ENCODE assay signal across 8 cellular contexts in genomic region chr12:118034429-118035193, GRCh38. TPM values are rescaled to one million over a fixed set of nuclear protein-coding genes. Genes with fewer than 3 reads are reported as not detected.
DNase-seq lines count a peak whose midpoint lies in the region; ATAC-seq and TF ChIP-seq lines count a peak whose summit lies in the region.

No MANE protein-coding gene starts in this region.

- H3K4me2 ChIP-seq in mesenchymal stem cell (ENCODE audit: low read length, poor library complexity, severe bottlenecking): no peak overlapping the region

- H3K27ac ChIP-seq in mesenchymal stem cell (ENCODE audit: low read length, poor library complexity, severe bottlenecking) (no peak overlapping the region), ascending aorta (no peak overlapping the region)

- no peak overlapping the region for H3K14ac ChIP-seq in mesenchymal stem cell (ENCODE audit: low read length in 2 of 2)

- H4K91ac ChIP-seq in mesenchymal stem cell (ENCODE audit: low read length): no peak overlapping the region

- no peaks in the 10 kb centered on the region for H3K4me1 ChIP-seq in mesenchymal stem cell (ENCODE audit: control insufficient read depth, insufficient read depth, low read depth, low read length)
- H3K4me1 ChIP-seq in ascending aorta: no peaks in the 10 kb centered on the region

- WGBS in mesenchymal stem cell: 100% methylated on average over 1 of the region's 5 CpGs

- no peak overlapping the region for H3K23ac ChIP-seq in mesenchymal stem cell (ENCODE audit: low read length in 2 of 2)

- peak overlapping the region; percentile 47 for H3K9ac ChIP-seq in mesenchymal stem cell (ENCODE audit: low read length)

- H3K18ac ChIP-seq in mesenchymal stem cell (ENCODE audit: low read depth in 1 of 2, low read length in 2 of 2): no peak overlapping the region

- no peak overlapping the region for H2BK120ac ChIP-seq in mesenchymal stem cell (ENCODE audit: low read depth, low read length)

- no peak for ATAC-seq in HG02973 (IDR thresholded peaks at IDR 0.05; ENCODE audit: unreplicated experiment)
- no peak for ATAC-seq in HG02610 (IDR thresholded peaks at IDR 0.05; ENCODE audit: unreplicated experiment)

- no peak overlapping the region for H2AFZ ChIP-seq in mesenchymal stem cell (ENCODE audit: low read depth, low read length)

- intact Hi-C loops in activated naive CD4-positive, alpha-beta T cell treated with anti-CD3 and anti-CD28 coated beads for 36 hours (cut with micrococcal nuclease): loop anchor here (1.0 to 10.0 kb wide), 9 partner anchors 10 to 1980 kb away; partner anchors contain the start of genes PEBP1 and RFC5
- intact Hi-C loops in ascending aorta (cut with DNase I): no loop called here

- H3K36me3 ChIP-seq in mesenchymal stem cell (ENCODE audit: control insufficient read depth in 1 of 2, insufficient read depth in 2 of 2, low read depth in 1 of 2, low read length in 2 of 2): peaks cover 51 to 98% of the 10 kb centered on the region in 2 experiments
- H3K36me3 ChIP-seq in ascending aorta: peaks cover 80 to 96% of the 10 kb centered on the region in 2 donors

- peak; percentile 29 for DNase-seq in activated naive CD4-positive, alpha-beta T cell treated with anti-CD3 and anti-CD28 coated beads for 36 hours
- DNase-seq in activated naive CD4-positive, alpha-beta T cell treated with Interleukin-2 at 50 U/mL for 16 hours: no peak
- DNase-seq in NCI-H774 (lab: John Stamatoyannopoulos, UW) (peak; percentile 10), cerebellar cortex (ENCODE audit: low spot score) (peak; percentile 82), mesenchymal stem cell (peak; percentile 60), ascending aorta (ENCODE audit: low spot score in 2 of 2) (no peak)

- H3K36me3 Mint-ChIP-seq in activated naive CD4-positive, alpha-beta T cell treated with anti-CD3 and anti-CD28 coated beads for 36 hours (ENCODE audit: low read depth): peaks cover 68% of the 10 kb centered on the region

- H3K79me1 ChIP-seq in mesenchymal stem cell (replicated peaks; ENCODE audit: low read length, poor library complexity, severe bottlenecking): peaks cover 24% of the 10 kb centered on the region

- peaks cover 60% of the 10 kb centered on the region for H3K4me1 Mint-ChIP-seq in activated naive CD4-positive, alpha-beta T cell treated with anti-CD3 and anti-CD28 coated beads for 36 hours (ENCODE audit: low read depth)

- H3K4me3 ChIP-seq in mesenchymal stem cell (ENCODE audit: insufficient read depth in 1 of 2, low read depth in 1 of 2, low read length in 2 of 2) (peak overlapping the region in 1 of 2 experiments; percentile 51), ascending aorta (no peak overlapping the region)

- H3K4me3 Mint-ChIP-seq in activated naive CD4-positive, alpha-beta T cell treated with anti-CD3 and anti-CD28 coated beads for 36 hours: no peak overlapping the region

- no peak for TF ChIP-seq CTCF in ascending aorta (IDR thresholded peaks at IDR 0.05)

- H3K27me3 ChIP-seq in mesenchymal stem cell (ENCODE audit: control insufficient read depth in 1 of 2, insufficient read depth in 1 of 2, low read length in 2 of 2): no peaks in the 10 kb centered on the region
- H3K27me3 ChIP-seq in ascending aorta: no peaks in the 10 kb centered on the region

- peak overlapping the region; percentile 87 for H3K27ac Mint-ChIP-seq in activated naive CD4-positive, alpha-beta T cell treated with anti-CD3 and anti-CD28 coated beads for 36 hours

- H3K9me3 ChIP-seq in mesenchymal stem cell (ENCODE audit: control insufficient read depth, low read length): no peaks in the 10 kb centered on the region
- H3K9me3 ChIP-seq in ascending aorta: no peaks in the 10 kb centered on the region

- no peak overlapping the region for H2AK5ac ChIP-seq in mesenchymal stem cell (ENCODE audit: low read length, severe bottlenecking)

- H4K8ac ChIP-seq in mesenchymal stem cell (ENCODE audit: low read length): no peak overlapping the region

- CTCF ChIA-PET in activated naive CD4-positive, alpha-beta T cell treated with anti-CD3 and anti-CD28 coated beads for 36 hours (lab: Charles Lee): interaction anchor here (0.6 to 3.5 kb wide), 8 partner anchors 11 to 341 kb away, joined by 3 to 20 read pairs (median 4); partner anchors contain the start of gene WSB2

- H3K9me3 Mint-ChIP-seq in activated naive CD4-positive, alpha-beta T cell treated with anti-CD3 and anti-CD28 coated beads for 36 hours: peaks cover 2% of the 10 kb centered on the region

- H2BK5ac ChIP-seq in mesenchymal stem cell (ENCODE audit: low read depth, low read length, poor library complexity, severe bottlenecking): no peak overlapping the region

- H2BK15ac ChIP-seq in mesenchymal stem cell (ENCODE audit: low read depth, poor library complexity, severe bottlenecking): no peak overlapping the region

- H3K4ac ChIP-seq in mesenchymal stem cell (ENCODE audit: low read depth in 1 of 2, low read length in 2 of 2): no peak overlapping the region

- H2BK12ac ChIP-seq in mesenchymal stem cell (ENCODE audit: low read length in 2 of 2): no peak overlapping the region

- H3K27me3 Mint-ChIP-seq in activated naive CD4-positive, alpha-beta T cell treated with anti-CD3 and anti-CD28 coated beads for 36 hours (ENCODE audit: low read depth): no peaks in the 10 kb centered on the region

RNA-seq across cellular contexts. Expression of gene RFC5, which starts 18.1 kb away (rescaled TPM):
- total RNA-seq in activated naive CD4-positive, alpha-beta T cell treated with anti-CD3 and anti-CD28 coated beads for 36 hours: 10 to 100 TPM; 62.0 to 62.5 TPM
- 7.6 TPM for polyA plus RNA-seq in mesenchymal stem cell (2013, experiment 1 of 2)
- 7.8 TPM for polyA plus RNA-seq in mesenchymal stem cell (2013, experiment 2 of 2)
- 5.2 TPM for total RNA-seq in ascending aorta

RNA-seq across cellular contexts. Expression of gene WSB2, which starts 26.4 kb away (rescaled TPM):
- total RNA-seq in activated naive CD4-positive, alpha-beta T cell treated with anti-CD3 and anti-CD28 coated beads for 36 hours: 10 to 100 TPM; 31.0 to 31.7 TPM
- 81.2 TPM for polyA plus RNA-seq in mesenchymal stem cell (2013, experiment 1 of 2)
- polyA plus RNA-seq in mesenchymal stem cell (2013, experiment 2 of 2): 81.9 TPM
- total RNA-seq in ascending aorta: 68.6 TPM

Comparison
In these comparisons a context has a peak if more than half of its experiments do, and no peak if none do; other contexts are left out.
1. DNase-seq: peak in activated naive CD4-positive, alpha-beta T cell treated with anti-CD3 and anti-CD28 coated beads for 36 hours (single experiment), NCI-H774 (single experiment), cerebellar cortex (single experiment) and mesenchymal stem cell (single experiment); none in activated naive CD4-positive, alpha-beta T cell treated with Interleukin-2 at 50 U/mL for 16 hours (single experiment) and ascending aorta (0 of 2).
2. RNA of gene RFC5, which starts 18.1 kb away (total RNA-seq): 62.0 to 62.5 TPM in activated naive CD4-positive, alpha-beta T cell treated with anti-CD3 and anti-CD28 coated beads for 36 hours; 5.2 TPM in ascending aorta (single experiment); every median in the first group is over 10 times any median in the second.